Comparison of ENCODE assay signal across 17 cellular contexts in the genomic region with DNA sequence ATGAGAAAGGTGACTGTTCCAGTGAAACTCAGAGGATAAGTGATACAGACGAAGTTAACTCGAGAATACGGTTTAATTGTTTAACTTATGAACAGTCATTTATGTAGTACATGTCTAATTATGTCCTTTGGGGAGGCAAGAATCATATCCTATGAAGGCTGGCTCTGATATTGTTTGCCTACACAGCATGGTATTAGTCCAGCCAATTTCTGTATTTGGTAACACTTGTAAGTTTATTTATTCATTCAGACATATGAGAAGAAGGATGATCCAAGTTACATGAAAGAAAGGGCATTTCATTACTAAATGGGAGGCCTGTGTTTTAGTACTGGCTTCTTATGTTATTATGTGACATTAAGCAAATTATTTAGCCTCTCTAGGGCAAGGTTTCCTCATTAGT.
"Had no signal": no experiment of that assay in that cellular context is flagged by ENCODE, and none has a peak within 500 bp of the region (broad histone marks: within the 10 kb centered on the region; RNA-seq: fewer than 3 reads in every experiment).

No MANE protein-coding gene starts in this region.

- DNase-seq: activated CD4-positive, alpha-beta memory T cell treated with anti-CD3 and anti-CD28 coated beads, Interleukin-2, amount 10 ng/mL, durations not matched to agents 7 days and 5 days; activated naive CD4-positive, alpha-beta T cell treated with anti-CD3 and anti-CD28 coated beads, Interleukin-2, amount 10 ng/mL, durations not matched to agents 7 days and 5 days; activated T-cell treated with anti-CD3 and anti-CD28 coated beads, Interleukin-2, amount 50 U/mL, for 24 hours; central memory CD4-positive, alpha-beta T cell; effector CD4-positive, alpha-beta T cell; esophagus squamous epithelium; heart right ventricle; left colon; lower lobe of right lung; midbrain; right lobe of liver; stimulated activated CD4-positive, alpha-beta T cell treated with anti-CD3 and anti-CD28 coated beads, Interleukin-2, amount 100 ng/mL, for 24 hours; stomach; upper lobe of right lung had no signal

- H3K4me3 ChIP-seq: coronary artery, esophagus squamous epithelium, gastroesophageal sphincter, heart right ventricle, lower lobe of right lung, right lobe of liver, stomach, thoracic aorta, upper lobe of right lung had no signal

- H3K9me3 ChIP-seq: esophagus squamous epithelium, gastroesophageal sphincter, lower lobe of right lung, right lobe of liver, stomach, thoracic aorta, upper lobe of right lung had no signal

- H3K27ac ChIP-seq: coronary artery, esophagus squamous epithelium, gastroesophageal sphincter, heart right ventricle, lower lobe of right lung, right lobe of liver, stomach, thoracic aorta, upper lobe of right lung had no signal

- H3K27me3 ChIP-seq: esophagus squamous epithelium, gastroesophageal sphincter, heart right ventricle, right lobe of liver, stomach, upper lobe of right lung had no signal

- H3K4me1 ChIP-seq: esophagus squamous epithelium, gastroesophageal sphincter, heart right ventricle, lower lobe of right lung, right lobe of liver, upper lobe of right lung had no signal

- H3K36me3 ChIP-seq: esophagus squamous epithelium, gastroesophageal sphincter, heart right ventricle, lower lobe of right lung, right lobe of liver, stomach, thoracic aorta, upper lobe of right lung had no signal
